8 cellular contexts compared by ENCODE assay signal in the genomic region with DNA sequence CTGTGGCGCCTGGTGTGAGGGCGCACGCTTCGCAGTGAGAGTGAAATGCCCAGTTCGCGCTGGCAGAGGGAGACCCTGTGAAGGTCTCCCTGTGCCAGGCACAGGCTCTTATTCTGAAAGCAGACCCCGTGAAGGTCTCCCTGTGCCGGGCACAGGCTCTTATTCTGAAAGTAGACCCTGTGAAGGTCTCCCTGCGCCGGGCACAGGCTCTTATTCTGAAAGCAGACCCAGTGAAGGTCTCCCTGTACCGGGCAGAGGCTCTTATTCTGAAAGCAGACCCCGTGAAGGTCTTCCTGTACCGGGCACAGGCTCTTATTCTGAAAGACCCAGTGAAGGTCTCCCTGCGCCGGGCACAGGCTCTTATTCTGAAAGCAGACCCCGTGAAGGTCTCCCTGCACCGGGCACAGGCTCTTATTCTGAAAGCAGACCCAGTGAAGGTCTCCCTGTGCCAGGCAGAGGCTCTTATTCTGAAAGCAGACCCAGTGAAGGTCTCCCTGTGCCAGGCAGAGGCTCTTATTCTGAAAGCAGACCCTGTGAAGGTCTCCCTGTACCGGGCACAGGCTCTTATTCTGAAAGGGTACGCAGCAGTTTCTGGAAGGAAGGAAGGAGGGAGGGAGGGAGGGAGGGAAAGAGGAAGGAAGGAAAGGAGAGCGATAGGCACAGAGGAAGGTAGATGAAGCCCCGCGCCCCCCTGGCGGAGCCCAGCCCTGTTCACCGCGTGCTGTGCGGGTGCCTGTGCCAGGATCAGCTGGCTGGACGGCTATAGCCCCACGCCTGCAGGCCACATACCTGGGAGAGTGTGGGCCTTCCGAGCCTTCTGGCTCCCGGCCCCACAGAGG. TPM values are rescaled to one million over a fixed set of nuclear protein-coding genes. Genes with fewer than 3 reads are reported as not detected.
DNase-seq lines count a peak whose midpoint lies in the region; FAIRE-seq lines count a peak whose summit lies in the region.

No MANE protein-coding gene starts in this region.

- peak overlapping the region; percentile 49 for H3K27ac Mint-ChIP-seq in activated CD4-positive, alpha-beta memory T cell treated with anti-CD3 and anti-CD28 coated beads for 36 hours

- H3K36me3 Mint-ChIP-seq in activated CD4-positive, alpha-beta memory T cell treated with anti-CD3 and anti-CD28 coated beads for 36 hours, result peaks cover 14% of the 10 kb centered on the region

- H3K9me3 Mint-ChIP-seq in activated CD4-positive, alpha-beta memory T cell treated with anti-CD3 and anti-CD28 coated beads for 36 hours, result no peaks in the 10 kb centered on the region

- CTCF ChIA-PET in activated CD4-positive, alpha-beta memory T cell treated with anti-CD3 and anti-CD28 coated beads for 36 hours (lab: Charles Lee), result no interaction called here

- H3K4me1 Mint-ChIP-seq in activated CD4-positive, alpha-beta memory T cell treated with anti-CD3 and anti-CD28 coated beads for 36 hours (ENCODE audit: low read depth), result peaks cover 28% of the 10 kb centered on the region

- peak overlapping the region; percentile 62 for H3K4me3 Mint-ChIP-seq in activated CD4-positive, alpha-beta memory T cell treated with anti-CD3 and anti-CD28 coated beads for 36 hours

- FAIRE-seq in GM19239 (lab: Jason Lieb, UNC), result peak; percentile 94

- H3K27me3 Mint-ChIP-seq in activated CD4-positive, alpha-beta memory T cell treated with anti-CD3 and anti-CD28 coated beads for 36 hours, result no peaks in the 10 kb centered on the region

- intact Hi-C loops in activated CD4-positive, alpha-beta memory T cell treated with anti-CD3 and anti-CD28 coated beads for 36 hours (cut with micrococcal nuclease), result no loop called here

- DNase-seq in GM19239 (ENCODE audit: insufficient read length, low spot score) (peak; percentile 44), NCI-H526 (lab: John Stamatoyannopoulos, UW) (peak; percentile 90 to 97), lung microvascular endothelial cell (ENCODE audit: low read depth in 2 of 2) (peak; percentile 61 to 70), OCI-M2 (lab: John Stamatoyannopoulos, UW; ENCODE audit: unreplicated experiment) (no peak), LoVo (ENCODE audit: low spot score) (no peak)
- peak; percentile 72 for DNase-seq in activated CD4-positive, alpha-beta memory T cell treated with anti-CD3 and anti-CD28 coated beads for 36 hours
- peak; percentile 61 for DNase-seq in effector CD8-positive, alpha-beta T cell (lab: John Stamatoyannopoulos, UW)
- peak; percentile 25 to 36 (median 27) for DNase-seq in stimulated activated CD4-positive, alpha-beta T cell treated with anti-CD3 and anti-CD28 coated beads, TNF-alpha, amount 100 ng/mL, for 24 hours (ENCODE audit: low read depth in 3 of 3)

- POLR2A ChIA-PET in activated CD4-positive, alpha-beta memory T cell treated with anti-CD3 and anti-CD28 coated beads for 36 hours (lab: Charles Lee), result no interaction called here

RNA-seq across cellular contexts. Expression of gene WDR45B, which starts 55.3 kb away (rescaled TPM):
- 10 to 100 TPM; 42.8 to 43.0 TPM for total RNA-seq in activated CD4-positive, alpha-beta memory T cell treated with anti-CD3 and anti-CD28 coated beads for 36 hours
- 50.8 and 69.8 TPM in 2 replicates for total RNA-seq in lung microvascular endothelial cell

Comparison
In these comparisons a context has a peak if more than half of its experiments do, and no peak if none do; other contexts are left out.
1. DNase-seq: peak in GM19239 (single experiment), NCI-H526 (2 of 2), activated CD4-positive, alpha-beta memory T cell treated with anti-CD3 and anti-CD28 coated beads for 36 hours (single experiment), effector CD8-positive, alpha-beta T cell (single experiment), lung microvascular endothelial cell (2 of 2) and stimulated activated CD4-positive, alpha-beta T cell treated with anti-CD3 and anti-CD28 coated beads, TNF-alpha, amount 100 ng/mL, for 24 hours (3 of 3); none in OCI-M2 (single experiment) and LoVo (single experiment).